In the genomic region with DNA sequence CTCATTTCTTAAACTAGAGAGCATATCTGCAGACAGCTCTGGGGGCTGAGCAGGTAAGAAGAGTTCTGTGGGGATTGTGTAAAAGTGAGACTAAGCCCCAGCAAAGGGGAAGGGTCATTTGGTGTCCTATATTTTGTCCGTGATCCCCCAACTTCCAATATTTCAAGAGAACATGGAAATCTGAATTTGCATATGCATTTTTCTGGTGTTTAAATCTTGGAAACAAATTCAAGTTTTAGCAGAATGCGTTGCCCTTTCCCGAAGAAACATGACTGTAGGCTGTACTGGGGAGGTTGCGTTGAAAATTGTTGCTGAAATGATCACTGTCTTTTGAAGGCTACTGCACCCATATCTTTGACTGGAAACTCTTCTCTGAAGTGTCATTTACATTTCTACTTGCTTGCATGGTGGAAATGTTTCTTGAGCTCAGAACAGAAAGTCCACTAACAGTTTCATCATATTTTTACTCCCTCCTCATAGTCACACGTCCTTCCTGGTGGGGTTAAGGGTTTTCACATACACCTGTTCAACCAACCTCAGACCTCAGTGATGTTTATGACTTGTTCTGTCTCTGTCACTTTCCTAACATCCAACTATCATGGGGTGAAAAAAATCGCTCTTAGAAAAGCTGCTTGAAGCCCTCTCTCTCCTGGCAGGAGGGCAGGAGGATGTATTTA, we compare ENCODE assay signal across 10 cellular contexts.
A peak's percentile ranks its signal among the peaks of the same experiment; 100 is the strongest.
DNase-seq lines count a peak whose midpoint lies in the region; ATAC-seq and TF ChIP-seq lines count a peak whose summit lies in the region.
"Had no signal": no experiment of that assay in that cellular context is flagged by ENCODE, and none has a peak within 500 bp of the region (broad histone marks: within the 10 kb centered on the region; RNA-seq: fewer than 3 reads in every experiment).

No MANE protein-coding gene starts in this region.

- peaks cover 49% of the 10 kb centered on the region for H3K4me1 Mint-ChIP-seq in activated CD4-positive, alpha-beta memory T cell treated with anti-CD3 and anti-CD28 coated beads for 36 hours (ENCODE audit: low read depth)
- H3K4me1 Mint-ChIP-seq in activated CD4-positive, alpha-beta memory T cell treated with anti-CD3 and anti-CD28 coated beads, Interleukin-2, amount 10 ng/mL, durations not matched to agents 7 days and 5 days = peaks cover 48% of the 10 kb centered on the region
- H3K4me1 Mint-ChIP-seq in stimulated activated memory B cell treated with anti-CD40 and anti-IgM and Interleukin-4, amounts not matched to agents 10 μg/mL and 1 μg/mL and 100 μg/mL, for 72 hours = peaks cover 88% of the 10 kb centered on the region

- H3K4me3 Mint-ChIP-seq in activated CD4-positive, alpha-beta memory T cell treated with anti-CD3 and anti-CD28 coated beads for 36 hours = no peak overlapping the region
- H3K4me3 Mint-ChIP-seq in activated CD4-positive, alpha-beta memory T cell treated with anti-CD3 and anti-CD28 coated beads, Interleukin-2, amount 10 ng/mL, durations not matched to agents 7 days and 5 days = no peak overlapping the region
- peak overlapping the region; percentile 27 for H3K4me3 Mint-ChIP-seq in stimulated activated memory B cell treated with anti-CD40 and anti-IgM and Interleukin-4, amounts not matched to agents 10 μg/mL and 1 μg/mL and 100 μg/mL, for 72 hours
- H3K4me3 Mint-ChIP-seq: neural crest cell had no signal

- POLR2A ChIA-PET in activated CD4-positive, alpha-beta memory T cell treated with anti-CD3 and anti-CD28 coated beads for 36 hours (lab: Charles Lee) = no interaction called here
- POLR2A ChIA-PET in activated CD4-positive, alpha-beta memory T cell treated with anti-CD3 and anti-CD28 coated beads, Interleukin-2, amount 10 ng/mL, durations not matched to agents 7 days and 5 days (lab: Charles Lee) = interaction anchor here (0.7 to 1.3 kb wide), 3 partner anchors 11 to 350 kb away, joined by 3 to 4 read pairs (median 3); no protein-coding TSS in a partner anchor

- H3K4me2 ChIP-seq in KMS-11 = peak overlapping the region; percentile 78
- H3K4me2 ChIP-seq in osteoblast (ENCODE audit: insufficient read depth, low read length) = no peak overlapping the region

- peak; percentile 55 for ATAC-seq in HG02623 (IDR thresholded peaks at IDR 0.05; ENCODE audit: unreplicated experiment)
- peak; percentile 69 for ATAC-seq in stimulated activated memory B cell treated with anti-CD40 and anti-IgM and Interleukin-4, amounts not matched to agents 10 μg/mL and 1 μg/mL and 100 μg/mL, for 72 hours

- TF ChIP-seq CTCF in KMS-11 (conservative IDR thresholded peaks at IDR 0.05; ENCODE audit: low read depth, low read length) (no peak), osteoblast (IDR thresholded peaks at IDR 0.05; ENCODE audit: extremely low read depth, low read depth, low read length) (no peak)

- H3K9me3 ChIP-seq in osteoblast (ENCODE audit: low read depth, low read length) = no peaks in the 10 kb centered on the region

- H2AFZ ChIP-seq in KMS-11 (ENCODE audit: low read depth) (peak overlapping the region; percentile 25), osteoblast (ENCODE audit: low read length) (no peak overlapping the region)

- H3K4me1 ChIP-seq in KMS-11 (ENCODE audit: low read depth, poor library complexity, severe bottlenecking) = peaks cover 59% of the 10 kb centered on the region
- H3K4me1 ChIP-seq in osteoblast (ENCODE audit: insufficient read depth, low read length) = peaks cover 33% of the 10 kb centered on the region

- no peak overlapping the region for H3K9ac ChIP-seq in KMS-11

- H3K27me3 Mint-ChIP-seq in activated CD4-positive, alpha-beta memory T cell treated with anti-CD3 and anti-CD28 coated beads for 36 hours = no peaks in the 10 kb centered on the region
- H3K27me3 Mint-ChIP-seq in activated CD4-positive, alpha-beta memory T cell treated with anti-CD3 and anti-CD28 coated beads, Interleukin-2, amount 10 ng/mL, durations not matched to agents 7 days and 5 days = peaks cover 2% of the 10 kb centered on the region
- no peaks in the 10 kb centered on the region for H3K27me3 Mint-ChIP-seq in stimulated activated memory B cell treated with anti-CD40 and anti-IgM and Interleukin-4, amounts not matched to agents 10 μg/mL and 1 μg/mL and 100 μg/mL, for 72 hours

- H3K27ac ChIP-seq in KMS-11 = peak overlapping the region; percentile 47
- H3K27ac ChIP-seq in osteoblast (ENCODE audit: low read depth, low read length) = no peak overlapping the region

- no peaks in the 10 kb centered on the region for H3K9me3 Mint-ChIP-seq in activated CD4-positive, alpha-beta memory T cell treated with anti-CD3 and anti-CD28 coated beads for 36 hours
- no peaks in the 10 kb centered on the region for H3K9me3 Mint-ChIP-seq in activated CD4-positive, alpha-beta memory T cell treated with anti-CD3 and anti-CD28 coated beads, Interleukin-2, amount 10 ng/mL, durations not matched to agents 7 days and 5 days
- peaks cover 4% of the 10 kb centered on the region for H3K9me3 Mint-ChIP-seq in stimulated activated memory B cell treated with anti-CD40 and anti-IgM and Interleukin-4, amounts not matched to agents 10 μg/mL and 1 μg/mL and 100 μg/mL, for 72 hours
- H3K9me3 Mint-ChIP-seq: neural crest cell had no signal

- DNase-seq in activated CD4-positive, alpha-beta memory T cell treated with anti-CD3 and anti-CD28 coated beads for 36 hours = no peak
- DNase-seq in activated CD4-positive, alpha-beta memory T cell treated with anti-CD3 and anti-CD28 coated beads, Interleukin-2, amount 10 ng/mL, durations not matched to agents 7 days and 5 days = no peak
- no peak for DNase-seq in osteoblast (ENCODE audit: insufficient read length, low spot score, missing footprints)
- DNase-seq in NCI-H345 (lab: John Stamatoyannopoulos, UW) = no peak
- no peak for DNase-seq in cardiac septum (ENCODE audit: low spot score)
- DNase-seq: SHP77 had no signal

- H3K36me3 Mint-ChIP-seq in activated CD4-positive, alpha-beta memory T cell treated with anti-CD3 and anti-CD28 coated beads for 36 hours = no peaks in the 10 kb centered on the region
- no peaks in the 10 kb centered on the region for H3K36me3 Mint-ChIP-seq in activated CD4-positive, alpha-beta memory T cell treated with anti-CD3 and anti-CD28 coated beads, Interleukin-2, amount 10 ng/mL, durations not matched to agents 7 days and 5 days (ENCODE audit: low read depth)
- H3K36me3 Mint-ChIP-seq in stimulated activated memory B cell treated with anti-CD40 and anti-IgM and Interleukin-4, amounts not matched to agents 10 μg/mL and 1 μg/mL and 100 μg/mL, for 72 hours = no peaks in the 10 kb centered on the region

- H4K20me1 ChIP-seq in KMS-11 (ENCODE audit: insufficient read depth) = no peaks in the 10 kb centered on the region
- H4K20me1 ChIP-seq in osteoblast (ENCODE audit: insufficient read depth, low read length) = no peaks in the 10 kb centered on the region

- H3K4me3 ChIP-seq in KMS-11 (IDR thresholded peaks at IDR 0.05; ENCODE audit: insufficient read depth, low read depth, low read length) = no peak overlapping the region
- no peak overlapping the region for H3K4me3 ChIP-seq in osteoblast (ENCODE audit: insufficient read depth, low read length)

- H3K79me2 ChIP-seq in KMS-11 (ENCODE audit: insufficient read depth, low read depth) (no peaks in the 10 kb centered on the region), osteoblast (ENCODE audit: insufficient read depth, low read length) (no peaks in the 10 kb centered on the region)

- CTCF ChIA-PET in activated CD4-positive, alpha-beta memory T cell treated with anti-CD3 and anti-CD28 coated beads for 36 hours (lab: Charles Lee) = interaction anchor here (0.8 to 1.9 kb wide), 4 partner anchors 10 to 15 kb away, joined by 3 to 10 read pairs (median 4); no protein-coding TSS in a partner anchor
- CTCF ChIA-PET in activated CD4-positive, alpha-beta memory T cell treated with anti-CD3 and anti-CD28 coated beads, Interleukin-2, amount 10 ng/mL, durations not matched to agents 7 days and 5 days (lab: Charles Lee) = interaction anchor here (2.3 to 3.0 kb wide), 2 partner anchors 10 to 14 kb away, joined by 10 to 18 read pairs; no protein-coding TSS in a partner anchor

- H3K27me3 ChIP-seq in KMS-11 (ENCODE audit: insufficient read depth, low read depth) (no peaks in the 10 kb centered on the region), osteoblast (ENCODE audit: insufficient read depth, low read length) (no peaks in the 10 kb centered on the region)

- intact Hi-C loops in activated CD4-positive, alpha-beta memory T cell treated with anti-CD3 and anti-CD28 coated beads for 36 hours (cut with micrococcal nuclease) = loop anchor here (5.0 kb wide), 1 partner anchor 38 kb away; no protein-coding TSS in a partner anchor
- intact Hi-C loops in cardiac septum (cut with DNase I) = no loop called here

- H3K27ac Mint-ChIP-seq in activated CD4-positive, alpha-beta memory T cell treated with anti-CD3 and anti-CD28 coated beads for 36 hours = peak overlapping the region; percentile 20
- no peak overlapping the region for H3K27ac Mint-ChIP-seq in activated CD4-positive, alpha-beta memory T cell treated with anti-CD3 and anti-CD28 coated beads, Interleukin-2, amount 10 ng/mL, durations not matched to agents 7 days and 5 days
- peak overlapping the region; percentile 96 for H3K27ac Mint-ChIP-seq in stimulated activated memory B cell treated with anti-CD40 and anti-IgM and Interleukin-4, amounts not matched to agents 10 μg/mL and 1 μg/mL and 100 μg/mL, for 72 hours

- H3K36me3 ChIP-seq in KMS-11 (ENCODE audit: insufficient read depth) (no peaks in the 10 kb centered on the region), osteoblast (ENCODE audit: insufficient read depth, low read length) (no peaks in the 10 kb centered on the region)
